Comparison of ENCODE assay signal across 8 cellular contexts in genomic region chr3:186822368-186822719, GRCh38. TPM values are rescaled to one million over a fixed set of nuclear protein-coding genes. Genes with fewer than 3 reads are reported as not detected.
"Had no signal": no experiment of that assay in that cellular context is flagged by ENCODE, and none has a peak within 500 bp of the region (broad histone marks: within the 10 kb centered on the region; RNA-seq: fewer than 3 reads in every experiment).

No MANE protein-coding gene starts in this region.

RNA-seq across cellular contexts. Expression of gene ADIPOQ, which starts 20.2 kb away (rescaled TPM):
- total RNA-seq: activated B cell treated with CpG ODN at 0.5 μM for 24 hours; activated CD4-positive, alpha-beta memory T cell treated with anti-CD3 and anti-CD28 coated beads for 36 hours; activated CD8-positive, alpha-beta memory T cell treated with anti-CD3 and anti-CD28 coated beads, Interleukin-2, amount 10 ng/mL, durations not matched to agents 7 days and 5 days; LHCN-M2; PC-3; SK-MEL-5; T-cell; T-helper 17 cell had no signal
